Comparison of ENCODE assay signal across 10 cellular contexts in genomic region chr11:84261707-84262106, GRCh38.
DNase-seq lines count a peak whose midpoint lies in the region; ATAC-seq and TF ChIP-seq lines count a peak whose summit lies in the region.
"Had no signal": no experiment of that assay in that cellular context is flagged by ENCODE, and none has a peak within 500 bp of the region (broad histone marks: within the 10 kb centered on the region; RNA-seq: fewer than 3 reads in every experiment).

No MANE protein-coding gene starts in this region.

- DNase-seq in ELF-1 (ENCODE audit: low read depth, low spot score) (peak; percentile 3), right lobe of liver (peak; percentile 22 to 60 (median 47)), stomach (no peak), SKM-1 treated with dmso at 0.1 percent for 144 hours (lab: John Stamatoyannopoulos, UW; ENCODE audit: unreplicated experiment) (no peak)
- DNase-seq: NCI-H1048 had no signal

- no peaks in the 10 kb centered on the region for H3K27me3 ChIP-seq in right lobe of liver
- no peaks in the 10 kb centered on the region for H3K27me3 ChIP-seq in stomach

- TF ChIP-seq POLR2A in right lobe of liver (IDR thresholded peaks at IDR 0.05) (no peak), stomach (IDR thresholded peaks at IDR 0.05) (no peak)

- intact Hi-C loops in right lobe of liver (cut with DNase I), result loop anchor here (10.0 kb wide), 1 partner anchor 427 kb away; no protein-coding TSS in a partner anchor
- intact Hi-C loops in stomach (cut with DNase I; ENCODE audit: low total_unique reads), result no loop called here

- TF ChIP-seq CTCF in right lobe of liver (IDR thresholded peaks at IDR 0.05), result peak; percentile 67 to 82 (median 72)
- peak in 1 of 7 experiments; percentile 32 for TF ChIP-seq CTCF in stomach (IDR thresholded peaks at IDR 0.05)

- H3K36me3 ChIP-seq in right lobe of liver (no peaks in the 10 kb centered on the region), stomach (no peaks in the 10 kb centered on the region)

- H3K4me1 ChIP-seq in right lobe of liver, result no peaks in the 10 kb centered on the region
- no peaks in the 10 kb centered on the region for H3K4me1 ChIP-seq in stomach

- H3K27ac ChIP-seq in right lobe of liver, result no peak overlapping the region
- H3K27ac ChIP-seq in stomach, result no peak overlapping the region
- H3K27ac ChIP-seq: SK-N-MC had no signal

- TF ChIP-seq EP300 in stomach (IDR thresholded peaks at IDR 0.05), result no peak

- H3K9me3 ChIP-seq in right lobe of liver (no peaks in the 10 kb centered on the region), stomach (no peaks in the 10 kb centered on the region)

- ATAC-seq in HG02973 (IDR thresholded peaks at IDR 0.05; ENCODE audit: unreplicated experiment) (peak; percentile 60), SK-N-SH treated with all-trans-retinoic acid at 6 μM for 48 hours (peak; percentile 71; the same call in 2 of the 3 replicates), right lobe of liver (peak; percentile 99 to 100 (median 100)), HG03025 (IDR thresholded peaks at IDR 0.05; ENCODE audit: low FRiP score, unreplicated experiment) (no peak), GM21423 (IDR thresholded peaks at IDR 0.05; ENCODE audit: unreplicated experiment) (no peak)

- H3K4me3 ChIP-seq in right lobe of liver (no peak overlapping the region), stomach (no peak overlapping the region)
- H3K4me3 ChIP-seq: SK-N-MC had no signal

TF ChIP-seq in SK-N-SH treated with all-trans-retinoic acid at 6 μM for 48 hours, 23 proteins besides CTCF, POLR2A, EP300 and RAD21:
- no peak for TF ChIP-seq RARB (CRISPR knock-in tag; IDR thresholded peaks at IDR 0.05)
- TF ChIP-seq POU6F1 (CRISPR knock-in tag; IDR thresholded peaks at IDR 0.05; ENCODE audit: borderline replicate concordance, low read depth), result no peak
- no peak for TF ChIP-seq ZNF70 (CRISPR knock-in tag; IDR thresholded peaks at IDR 0.05)
- no peak for TF ChIP-seq TOX (CRISPR knock-in tag; IDR thresholded peaks at IDR 0.05; ENCODE audit: borderline replicate concordance)
- no peak for TF ChIP-seq GLIS3 (CRISPR knock-in tag; IDR thresholded peaks at IDR 0.05)
- TF ChIP-seq CSRNP3 (CRISPR knock-in tag; IDR thresholded peaks at IDR 0.05), result no peak
- no peak for TF ChIP-seq ZNF565 (CRISPR knock-in tag; conservative IDR thresholded peaks at IDR 0.05; ENCODE audit: low read depth)
- TF ChIP-seq BACH2 (CRISPR knock-in tag; IDR thresholded peaks at IDR 0.05; ENCODE audit: borderline replicate concordance), result no peak
- TF ChIP-seq ZFP30 (CRISPR knock-in tag; IDR thresholded peaks at IDR 0.05), result no peak
- no peak for TF ChIP-seq CSDC2 (CRISPR knock-in tag; IDR thresholded peaks at IDR 0.05)
- no peak for TF ChIP-seq ESRRG (CRISPR knock-in tag; IDR thresholded peaks at IDR 0.05)
- TF ChIP-seq ZNF8 (CRISPR knock-in tag; IDR thresholded peaks at IDR 0.05), result no peak
- TF ChIP-seq OSR1 (CRISPR knock-in tag; IDR thresholded peaks at IDR 0.05), result no peak
- TF ChIP-seq ARNTL (CRISPR knock-in tag; IDR thresholded peaks at IDR 0.05; ENCODE audit: borderline replicate concordance, low read depth), result no peak
- no peak for TF ChIP-seq CREB5 (CRISPR knock-in tag; IDR thresholded peaks at IDR 0.05; ENCODE audit: low read depth)
- no peak for TF ChIP-seq ZFP3 (CRISPR knock-in tag; IDR thresholded peaks at IDR 0.05)
- TF ChIP-seq PATZ1 (CRISPR knock-in tag; IDR thresholded peaks at IDR 0.05; ENCODE audit: borderline replicate concordance), result no peak
- no peak for TF ChIP-seq PPARA (CRISPR knock-in tag; IDR thresholded peaks at IDR 0.05; ENCODE audit: borderline replicate concordance)
- TF ChIP-seq TSHZ2 (CRISPR knock-in tag; IDR thresholded peaks at IDR 0.05), result no peak

Comparison
In these comparisons a context has a peak if more than half of its experiments do, and no peak if none do; other contexts are left out.
1. DNase-seq: peak in ELF-1 (single experiment) and right lobe of liver (3 of 3); none in stomach (single experiment) and SKM-1 treated with dmso at 0.1 percent for 144 hours (single experiment).
2. ATAC-seq: peak in HG02973 (single experiment), SK-N-SH treated with all-trans-retinoic acid at 6 μM for 48 hours (single experiment) and right lobe of liver (4 of 4); none in HG03025 (single experiment) and GM21423 (single experiment).